Comparison of ENCODE assay signal across 11 cellular contexts in genomic region chr10:71312840-71313789, GRCh38. TPM values are rescaled to one million over a fixed set of nuclear protein-coding genes. Genes with fewer than 3 reads are reported as not detected.
A peak's percentile ranks its signal among the peaks of the same experiment; 100 is the strongest.
DNase-seq lines count a peak whose midpoint lies in the region; ATAC-seq, FAIRE-seq and TF ChIP-seq lines count a peak whose summit lies in the region.
"Had no signal": no experiment of that assay in that cellular context is flagged by ENCODE, and none has a peak within 500 bp of the region (broad histone marks: within the 10 kb centered on the region; RNA-seq: fewer than 3 reads in every experiment).

No MANE protein-coding gene starts in this region.

- no peak overlapping the region for H2AFZ ChIP-seq in PC-3 (ENCODE audit: low read length)

- H3K27ac ChIP-seq in PC-3 (ENCODE audit: low read length): no peak overlapping the region
- H3K27ac ChIP-seq: thoracic aorta had no signal

- ATAC-seq in PC-3: no peak
- no peak for ATAC-seq in HG03460 (IDR thresholded peaks at IDR 0.05; ENCODE audit: unreplicated experiment)

- H3K27me3 ChIP-seq in PC-3 (ENCODE audit: low read length): no peaks in the 10 kb centered on the region

- no peaks in the 10 kb centered on the region for H3K9me2 ChIP-seq in PC-3 (replicated peaks; ENCODE audit: low read length)

- no TSS peak for BruUV-seq in PC-3 (replicated peaks; lab: Mats Ljungman, UMichigan)

- H4K20me1 ChIP-seq in PC-3 (ENCODE audit: low read length): no peaks in the 10 kb centered on the region

- no peak overlapping the region for H3K9ac ChIP-seq in PC-3 (ENCODE audit: low read length)

- H3K4me1 ChIP-seq in PC-3 (ENCODE audit: insufficient read depth, low read length): no peaks in the 10 kb centered on the region; the same call in 1 of the 2 replicates

- H3F3A ChIP-seq in PC-3 (ENCODE audit: low read length, unreplicated experiment): no peaks in the 10 kb centered on the region

- CTCF ChIA-PET in PC-3 (lab: Charles Lee): no interaction called here

- POLR2A ChIA-PET in PC-3 (lab: Charles Lee; ENCODE audit: unreplicated experiment): interaction anchor here (0.6 kb wide), 1 partner anchor 364 kb away, joined by 9 read pairs; no protein-coding TSS in a partner anchor

- TF ChIP-seq CTCF in AG09309 (IDR thresholded peaks at IDR 0.05; ENCODE audit: control insufficient read depth, insufficient read depth, low read depth, low read length, missing control alignments): no peak
- TF ChIP-seq CTCF in PC-3 (conservative IDR thresholded peaks at IDR 0.05; ENCODE audit: low read depth, low read length): no peak
- TF ChIP-seq CTCF in fibroblast of mammary gland (conservative IDR thresholded peaks at IDR 0.05; ENCODE audit: control insufficient read depth, insufficient read depth, low read depth, low read length): no peak

- FAIRE-seq in GM19239 (lab: Jason Lieb, UNC): no peak

- H3K4me2 ChIP-seq in PC-3 (ENCODE audit: low read length): 0 out of 2 replicates have a peak overlapping the region, but pooled peaks have one; percentile 51

- intact Hi-C loops in PC-3 (cut with micrococcal nuclease): loop anchor here (10.0 kb wide), 2 partner anchors 392 to 582 kb away; no protein-coding TSS in a partner anchor

- DNase-seq in AG09309 (ENCODE audit: low read depth) (peak; percentile 52), PC-3 (no peak), fibroblast of mammary gland (ENCODE audit: low read depth) (peak; percentile 86), occipital lobe (lab: John Stamatoyannopoulos, UW) (peak; percentile 82), NCI-H2196 (lab: John Stamatoyannopoulos, UW; ENCODE audit: unreplicated experiment) (no peak), GM19239 (ENCODE audit: insufficient read length, low spot score) (no peak), NCI-H146 (lab: John Stamatoyannopoulos, UW) (no peak)
- DNase-seq: activated naive CD8-positive, alpha-beta T cell treated with anti-CD3 and anti-CD28 coated beads, Interleukin-2, amount 10 ng/mL, durations not matched to agents 7 days and 5 days; stimulated activated CD4-positive, alpha-beta T cell treated with anti-CD3 and anti-CD28 coated beads, Interleukin-12 subunit alpha, Interleukin-12 subunit beta, amount 100 ng/mL, for 4 hours had no signal

- H3K9me3 ChIP-seq in PC-3 (ENCODE audit: low read length): no peaks in the 10 kb centered on the region
- H3K9me3 ChIP-seq: thoracic aorta had no signal

- H3K4me3 ChIP-seq in AG09309 (ENCODE audit: control insufficient read depth, low read depth, low read length) (no peak overlapping the region), PC-3 (ENCODE audit: low read length) (no peak overlapping the region), fibroblast of mammary gland (ENCODE audit: control insufficient read depth, low read depth, low read length) (no peak overlapping the region)
- H3K4me3 ChIP-seq: thoracic aorta had no signal

- no peaks in the 10 kb centered on the region for H3K36me3 ChIP-seq in PC-3 (ENCODE audit: low read depth, low read length)
- H3K36me3 ChIP-seq: thoracic aorta had no signal

- H3K79me2 ChIP-seq in PC-3 (ENCODE audit: low read length): no peaks in the 10 kb centered on the region

RNA-seq across cellular contexts. Expression of gene SLC29A3, which starts 5.9 kb away (rescaled TPM):
- total RNA-seq in PC-3 (2014; rRNA removed): 3.9 and 4.4 TPM in 2 replicates
- total RNA-seq in occipital lobe: 0.78 TPM

Comparison
In these comparisons a context has a peak if more than half of its experiments do, and no peak if none do; other contexts are left out.
1. DNase-seq: peak in AG09309 (single experiment), fibroblast of mammary gland (single experiment) and occipital lobe (single experiment); none in PC-3 (single experiment), NCI-H2196 (single experiment), GM19239 (single experiment) and NCI-H146 (single experiment).